In genomic region chr1:53087332-53088285, GRCh38 we compare ENCODE assay signal across 32 cellular contexts. TPM values are rescaled to one million over a fixed set of nuclear protein-coding genes. Genes with fewer than 3 reads are reported as not detected.
DNase-seq lines count a peak whose midpoint lies in the region; ATAC-seq and TF ChIP-seq lines count a peak whose summit lies in the region.
"Had no signal": no experiment of that assay in that cellular context is flagged by ENCODE, and none has a peak within 500 bp of the region (broad histone marks: within the 10 kb centered on the region; RNA-seq: fewer than 3 reads in every experiment).

No MANE protein-coding gene starts in this region.

- no peak overlapping the region for H3K27ac ChIP-seq in neural progenitor cell
- H3K27ac ChIP-seq: BLaER1, esophagus squamous epithelium, foreskin keratinocyte, SK-N-MC, upper lobe of left lung had no signal

- H3K79me2 ChIP-seq in neural progenitor cell (ENCODE audit: low read depth), result no peaks in the 10 kb centered on the region

- H3F3A ChIP-seq in neural progenitor cell (ENCODE audit: low read depth), result no peaks in the 10 kb centered on the region

- H3K27ac Mint-ChIP-seq in glutamatergic neuron (ENCODE audit: unreplicated experiment), result peak overlapping the region; percentile 66
- H3K27ac Mint-ChIP-seq in neural progenitor cell, result peak overlapping the region; percentile 25
- H3K27ac Mint-ChIP-seq: activated CD4-positive, alpha-beta memory T cell treated with anti-CD3 and anti-CD28 coated beads for 36 hours; activated naive CD4-positive, alpha-beta T cell treated with anti-CD3 and anti-CD28 coated beads for 36 hours; dendritic cell treated with granulocyte-macrophage colony-stimulating factor and Interleukin-4, amounts not matched to agents 40 ng/mL and 50 ng/mL, for 4 days; stimulated activated memory B cell treated with anti-CD40 and anti-IgM and Interleukin-4, amounts not matched to agents 10 μg/mL and 1 μg/mL and 100 μg/mL, for 72 hours; T-helper 1 cell treated with Interleukin-12 subunit alpha and Interleukin-12 subunit beta and Interleukin-4 antibody, amounts not matched to agents 30 μg/mL and 1 μg/mL, for 36 hours had no signal

- no peak overlapping the region for H3K4me3 Mint-ChIP-seq in glutamatergic neuron (ENCODE audit: unreplicated experiment)
- H3K4me3 Mint-ChIP-seq in neural progenitor cell, result no peak overlapping the region
- H3K4me3 Mint-ChIP-seq: activated CD4-positive, alpha-beta memory T cell treated with anti-CD3 and anti-CD28 coated beads for 36 hours; activated naive CD4-positive, alpha-beta T cell treated with anti-CD3 and anti-CD28 coated beads for 36 hours; central memory CD8-positive, alpha-beta T cell; dendritic cell treated with granulocyte-macrophage colony-stimulating factor and Interleukin-4, amounts not matched to agents 40 ng/mL and 50 ng/mL, for 4 days; IgD-negative memory B cell; stimulated activated memory B cell treated with anti-CD40 and anti-IgM and Interleukin-4, amounts not matched to agents 10 μg/mL and 1 μg/mL and 100 μg/mL, for 72 hours; T-helper 1 cell treated with Interleukin-12 subunit alpha and Interleukin-12 subunit beta and Interleukin-4 antibody, amounts not matched to agents 30 μg/mL and 1 μg/mL, for 36 hours had no signal

- H3K9ac ChIP-seq in NT2/D1 (ENCODE audit: insufficient read length, low read depth), result no peak overlapping the region
- no peak overlapping the region for H3K9ac ChIP-seq in neural progenitor cell
- H3K9ac ChIP-seq: BLaER1 had no signal

- DNase-seq in H7, result peak; percentile 91
- peak; percentile 47 for DNase-seq in NT2/D1 (ENCODE audit: low read depth, low spot score)
- DNase-seq in glutamatergic neuron, result peak; percentile 63
- peak; percentile 77 for DNase-seq in neural progenitor cell (ENCODE audit: low spot score)
- DNase-seq in AG20443 (ENCODE audit: low spot score), result no peak
- DNase-seq in MV-4-11 (lab: John Stamatoyannopoulos, UW), result no peak
- DNase-seq: activated CD4-positive, alpha-beta memory T cell treated with anti-CD3 and anti-CD28 coated beads for 36 hours; activated CD4-positive, CD25-positive, alpha-beta regulatory T cell treated with anti-CD3 and anti-CD28 coated beads, Interleukin-2, amount 50 U/mL, for 72 hours; activated CD8-positive, alpha-beta memory T cell treated with anti-CD3 and anti-CD28 coated beads, Interleukin-2, amount 50 U/mL, for 4 hours; activated naive CD4-positive, alpha-beta T cell treated with anti-CD3 and anti-CD28 coated beads for 36 hours; esophagus squamous epithelium; foreskin keratinocyte; GDM1; left cardiac atrium; mammary epithelial cell; NCI-H1092; NCI-H1694 treated with DMSO at 0.1 percent for 48 hours; NCI-H446; NCI-H748 treated with DMSO at 0.1 percent for 48 hours; RPMI8226 had no signal

- peak; percentile 31 for TF ChIP-seq CTCF in glutamatergic neuron (IDR thresholded peaks at IDR 0.05; ENCODE audit: partially characterized antibody, unreplicated experiment)
- TF ChIP-seq CTCF in neural progenitor cell (IDR thresholded peaks at IDR 0.05), result peak; percentile 45

- H2AFZ ChIP-seq in neural progenitor cell (replicated peaks), result peak overlapping the region; percentile 68

- H3K4me2 ChIP-seq in neural progenitor cell, result no peak overlapping the region
- H3K4me2 ChIP-seq: BLaER1 had no signal

- H3K9me3 Mint-ChIP-seq in glutamatergic neuron (ENCODE audit: unreplicated experiment), result peaks cover 13% of the 10 kb centered on the region
- no peaks in the 10 kb centered on the region for H3K9me3 Mint-ChIP-seq in neural progenitor cell
- H3K9me3 Mint-ChIP-seq: activated CD4-positive, alpha-beta memory T cell treated with anti-CD3 and anti-CD28 coated beads for 36 hours; activated naive CD4-positive, alpha-beta T cell treated with anti-CD3 and anti-CD28 coated beads for 36 hours; central memory CD8-positive, alpha-beta T cell; dendritic cell treated with granulocyte-macrophage colony-stimulating factor and Interleukin-4, amounts not matched to agents 40 ng/mL and 50 ng/mL, for 4 days; IgD-negative memory B cell; stimulated activated memory B cell treated with anti-CD40 and anti-IgM and Interleukin-4, amounts not matched to agents 10 μg/mL and 1 μg/mL and 100 μg/mL, for 72 hours; T-helper 1 cell treated with Interleukin-12 subunit alpha and Interleukin-12 subunit beta and Interleukin-4 antibody, amounts not matched to agents 30 μg/mL and 1 μg/mL, for 36 hours had no signal

- H3K4me1 Mint-ChIP-seq in glutamatergic neuron (ENCODE audit: low read depth, unreplicated experiment) (peaks cover 38% of the 10 kb centered on the region), neural progenitor cell (peaks cover 13% of the 10 kb centered on the region)
- H3K4me1 Mint-ChIP-seq: stimulated activated memory B cell treated with anti-CD40 and anti-IgM and Interleukin-4, amounts not matched to agents 10 μg/mL and 1 μg/mL and 100 μg/mL, for 72 hours had no signal

- H3K27me3 Mint-ChIP-seq in glutamatergic neuron (ENCODE audit: unreplicated experiment) (peaks cover 14% of the 10 kb centered on the region), neural progenitor cell (ENCODE audit: insufficient read depth, low read depth) (peaks cover 19% of the 10 kb centered on the region)
- H3K27me3 Mint-ChIP-seq: activated CD4-positive, alpha-beta memory T cell treated with anti-CD3 and anti-CD28 coated beads for 36 hours; central memory CD8-positive, alpha-beta T cell; IgD-negative memory B cell; stimulated activated memory B cell treated with anti-CD40 and anti-IgM and Interleukin-4, amounts not matched to agents 10 μg/mL and 1 μg/mL and 100 μg/mL, for 72 hours had no signal

- H3K4me1 ChIP-seq in NT2/D1 (ENCODE audit: insufficient read depth, insufficient read length) (peaks cover 18% of the 10 kb centered on the region), neural progenitor cell (peaks cover 9% of the 10 kb centered on the region)
- H3K4me1 ChIP-seq: foreskin keratinocyte had no signal

- H3K36me3 Mint-ChIP-seq in glutamatergic neuron (ENCODE audit: unreplicated experiment) (no peaks in the 10 kb centered on the region), neural progenitor cell (no peaks in the 10 kb centered on the region)
- H3K36me3 Mint-ChIP-seq: activated CD4-positive, alpha-beta memory T cell treated with anti-CD3 and anti-CD28 coated beads for 36 hours; IgD-negative memory B cell; stimulated activated memory B cell treated with anti-CD40 and anti-IgM and Interleukin-4, amounts not matched to agents 10 μg/mL and 1 μg/mL and 100 μg/mL, for 72 hours had no signal

- H3K9me3 ChIP-seq in NT2/D1 (ENCODE audit: insufficient read depth, low read length), result no peaks in the 10 kb centered on the region
- H3K9me3 ChIP-seq in neural progenitor cell (ENCODE audit: low read depth), result no peaks in the 10 kb centered on the region
- H3K9me3 ChIP-seq: BLaER1, esophagus squamous epithelium, heart right ventricle, upper lobe of left lung had no signal

- no peaks in the 10 kb centered on the region for H3K36me3 ChIP-seq in H7 (replicated peaks; ENCODE audit: control insufficient read depth, insufficient read depth, low read length)
- H3K36me3 ChIP-seq in NT2/D1 (ENCODE audit: insufficient read depth, insufficient read length, low read length), result no peaks in the 10 kb centered on the region
- H3K36me3 ChIP-seq in neural progenitor cell, result no peaks in the 10 kb centered on the region
- H3K36me3 ChIP-seq: BLaER1, esophagus squamous epithelium, upper lobe of left lung had no signal

- H3K27me3 ChIP-seq in H7 (ENCODE audit: control insufficient read depth, insufficient read depth, low read length) (no peaks in the 10 kb centered on the region; the same call in 1 of the 2 replicates), NT2/D1 (ENCODE audit: insufficient read depth, insufficient read length) (no peaks in the 10 kb centered on the region), neural progenitor cell (no peaks in the 10 kb centered on the region)
- H3K27me3 ChIP-seq: BLaER1, esophagus squamous epithelium, foreskin keratinocyte, heart right ventricle, upper lobe of left lung had no signal

- H3K4me3 ChIP-seq in H7 (ENCODE audit: insufficient read depth, low read depth, low read length) (no peak overlapping the region), NT2/D1 (ENCODE audit: insufficient read length, low read depth) (no peak overlapping the region), neural progenitor cell (no peak overlapping the region)
- H3K4me3 ChIP-seq: BLaER1, esophagus squamous epithelium, heart right ventricle, SK-N-MC, upper lobe of left lung had no signal

- no peaks in the 10 kb centered on the region for H4K20me1 ChIP-seq in neural progenitor cell (ENCODE audit: low read depth)
- H4K20me1 ChIP-seq: BLaER1 had no signal

- ATAC-seq in HG02588 (IDR thresholded peaks at IDR 0.05; ENCODE audit: unreplicated experiment), result no peak
- ATAC-seq: foreskin keratinocyte; stimulated activated memory B cell treated with anti-CD40 and anti-IgM and Interleukin-4, amounts not matched to agents 10 μg/mL and 1 μg/mL and 100 μg/mL, for 72 hours had no signal

RNA-seq across cellular contexts. Expression of gene PODN, which starts 25.6 kb away (rescaled TPM):
- total RNA-seq in H7 (2014; rRNA removed; shearing (Covaris generic)), result not detected in 2 replicates
- total RNA-seq in glutamatergic neuron (ENCODE audit: unreplicated experiment) (3.1 TPM), neural progenitor cell (ENCODE audit: low replicate concordance) (0.09 TPM in 1 of 2 replicates, not detected in the other)
- total RNA-seq: activated CD4-positive, alpha-beta memory T cell treated with anti-CD3 and anti-CD28 coated beads for 36 hours; activated naive CD4-positive, alpha-beta T cell treated with anti-CD3 and anti-CD28 coated beads for 36 hours; foreskin keratinocyte; mammary epithelial cell had no signal

RNA-seq across cellular contexts. Expression of gene SLC1A7, which starts 54.8 kb away (rescaled TPM):
- total RNA-seq in H7 (2014; rRNA removed; shearing (Covaris generic)), result 0.18 TPM in 1 of 2 replicates, not detected in the other
- total RNA-seq in glutamatergic neuron (ENCODE audit: unreplicated experiment) (not detected), neural progenitor cell (ENCODE audit: low replicate concordance) (not detected in 2 replicates)
- total RNA-seq: activated CD4-positive, alpha-beta memory T cell treated with anti-CD3 and anti-CD28 coated beads for 36 hours; activated naive CD4-positive, alpha-beta T cell treated with anti-CD3 and anti-CD28 coated beads for 36 hours; foreskin keratinocyte; mammary epithelial cell; pulmonary artery endothelial cell; skeletal muscle tissue had no signal

Comparison
In these comparisons a context has a peak if more than half of its experiments do, and no peak if none do; other contexts are left out.
1. DNase-seq: peak in H7 (single experiment), NT2/D1 (single experiment), glutamatergic neuron (single experiment) and neural progenitor cell (single experiment); none in AG20443 (single experiment) and MV-4-11 (single experiment).